Comparison of ENCODE assay signal across 16 cellular contexts in genomic region chr17:48333034-48333491, GRCh38.
DNase-seq lines count a peak whose midpoint lies in the region; ATAC-seq and TF ChIP-seq lines count a peak whose summit lies in the region.
"Had no signal": no experiment of that assay in that cellular context is flagged by ENCODE, and none has a peak within 500 bp of the region (broad histone marks: within the 10 kb centered on the region; RNA-seq: fewer than 3 reads in every experiment).

No MANE protein-coding gene starts in this region.

- peak; percentile 55 for ATAC-seq in activated CD8-positive, alpha-beta T cell treated with anti-CD3 and anti-CD28 coated beads for 36 hours
- no peak for ATAC-seq in activated CD8-positive, alpha-beta T cell treated with anti-CD3 and anti-CD28 coated beads, Interleukin-2, amount 10 ng/mL, durations not matched to agents 7 days and 5 days
- peak; percentile 99 for ATAC-seq in RWPE2 (ENCODE audit: low read depth)
- no peak for ATAC-seq in HG03175 (IDR thresholded peaks at IDR 0.05; ENCODE audit: unreplicated experiment)
- ATAC-seq in HG03460 (IDR thresholded peaks at IDR 0.05; ENCODE audit: unreplicated experiment) = no peak
- ATAC-seq: effector memory CD8-positive, alpha-beta T cell; gastrocnemius medialis had no signal

- 67% methylated on average over 1 of the region's 1 CpG for WGBS in mesenchymal stem cell

- no peak overlapping the region for H3K4me3 Mint-ChIP-seq in activated CD8-positive, alpha-beta T cell treated with anti-CD3 and anti-CD28 coated beads for 36 hours
- H3K4me3 Mint-ChIP-seq in activated CD8-positive, alpha-beta T cell treated with anti-CD3 and anti-CD28 coated beads, Interleukin-2, amount 10 ng/mL, durations not matched to agents 7 days and 5 days = no peak overlapping the region
- H3K4me3 Mint-ChIP-seq: effector memory CD8-positive, alpha-beta T cell; memory B cell had no signal

- CTCF ChIA-PET in activated CD8-positive, alpha-beta T cell treated with anti-CD3 and anti-CD28 coated beads for 36 hours (lab: Charles Lee) = interaction anchor here (0.9 to 2.4 kb wide), 9 partner anchors 10 to 260 kb away, joined by 3 to 14 read pairs (median 6); partner anchors contain the start of genes HOXB3 and HOXB5
- CTCF ChIA-PET in activated CD8-positive, alpha-beta T cell treated with anti-CD3 and anti-CD28 coated beads, Interleukin-2, amount 10 ng/mL, durations not matched to agents 7 days and 5 days (lab: Charles Lee) = interaction anchor here (1.0 to 2.4 kb wide), 14 partner anchors 16 to 286 kb away, joined by 3 to 20 read pairs (median 4); partner anchors contain the start of gene HOXB5

- H2BK5ac ChIP-seq in mesenchymal stem cell (ENCODE audit: low read depth, low read length, poor library complexity, severe bottlenecking) = no peak overlapping the region

- no peaks in the 10 kb centered on the region for H3K9me3 ChIP-seq in RWPE2 (ENCODE audit: severe bottlenecking)
- no peaks in the 10 kb centered on the region for H3K9me3 ChIP-seq in mesenchymal stem cell (ENCODE audit: control insufficient read depth, low read length)
- H3K9me3 ChIP-seq: gastrocnemius medialis, neutrophil had no signal

- H3K9me3 Mint-ChIP-seq in activated CD8-positive, alpha-beta T cell treated with anti-CD3 and anti-CD28 coated beads for 36 hours = no peaks in the 10 kb centered on the region
- H3K9me3 Mint-ChIP-seq in activated CD8-positive, alpha-beta T cell treated with anti-CD3 and anti-CD28 coated beads, Interleukin-2, amount 10 ng/mL, durations not matched to agents 7 days and 5 days (ENCODE audit: insufficient read depth) = no peaks in the 10 kb centered on the region
- H3K9me3 Mint-ChIP-seq: effector memory CD8-positive, alpha-beta T cell; memory B cell had no signal

- H3K9ac ChIP-seq in mesenchymal stem cell (ENCODE audit: low read length) = peak overlapping the region; percentile 71

- H3K4me2 ChIP-seq in mesenchymal stem cell (ENCODE audit: low read length, poor library complexity, severe bottlenecking) = no peak overlapping the region

- H3K27ac Mint-ChIP-seq in activated CD8-positive, alpha-beta T cell treated with anti-CD3 and anti-CD28 coated beads for 36 hours = no peak overlapping the region
- H3K27ac Mint-ChIP-seq in activated CD8-positive, alpha-beta T cell treated with anti-CD3 and anti-CD28 coated beads, Interleukin-2, amount 10 ng/mL, durations not matched to agents 7 days and 5 days = no peak overlapping the region
- H3K27ac Mint-ChIP-seq: effector memory CD8-positive, alpha-beta T cell; memory B cell had no signal

- peaks cover 26% of the 10 kb centered on the region for H3K4me1 Mint-ChIP-seq in activated CD8-positive, alpha-beta T cell treated with anti-CD3 and anti-CD28 coated beads for 36 hours (ENCODE audit: low read depth)
- H3K4me1 Mint-ChIP-seq in activated CD8-positive, alpha-beta T cell treated with anti-CD3 and anti-CD28 coated beads, Interleukin-2, amount 10 ng/mL, durations not matched to agents 7 days and 5 days (ENCODE audit: low read depth) = peaks cover 22% of the 10 kb centered on the region

- H3K36me3 Mint-ChIP-seq in activated CD8-positive, alpha-beta T cell treated with anti-CD3 and anti-CD28 coated beads for 36 hours (ENCODE audit: low read depth) = peaks cover 6% of the 10 kb centered on the region
- H3K36me3 Mint-ChIP-seq in activated CD8-positive, alpha-beta T cell treated with anti-CD3 and anti-CD28 coated beads, Interleukin-2, amount 10 ng/mL, durations not matched to agents 7 days and 5 days (ENCODE audit: low read depth) = peaks cover 20% of the 10 kb centered on the region
- H3K36me3 Mint-ChIP-seq: memory B cell had no signal

- no peak overlapping the region for H3K4ac ChIP-seq in mesenchymal stem cell (ENCODE audit: low read depth in 1 of 2, low read length in 2 of 2)

- H3K27me3 Mint-ChIP-seq in activated CD8-positive, alpha-beta T cell treated with anti-CD3 and anti-CD28 coated beads for 36 hours = no peaks in the 10 kb centered on the region
- H3K27me3 Mint-ChIP-seq in activated CD8-positive, alpha-beta T cell treated with anti-CD3 and anti-CD28 coated beads, Interleukin-2, amount 10 ng/mL, durations not matched to agents 7 days and 5 days (ENCODE audit: low read depth) = no peaks in the 10 kb centered on the region
- H3K27me3 Mint-ChIP-seq: effector memory CD8-positive, alpha-beta T cell had no signal

- no peak for TF ChIP-seq CTCF in activated CD8-positive, alpha-beta T cell treated with anti-CD3 and anti-CD28 coated beads for 36 hours (IDR thresholded peaks at IDR 0.05)
- no peak for TF ChIP-seq CTCF in RWPE2 (IDR thresholded peaks at IDR 0.05; ENCODE audit: poor library complexity, severe bottlenecking)

- H3K27me3 ChIP-seq in RWPE2 (ENCODE audit: insufficient read depth, poor library complexity, severe bottlenecking) (peaks cover 4% of the 10 kb centered on the region), mesenchymal stem cell (ENCODE audit: control insufficient read depth in 1 of 2, insufficient read depth in 1 of 2, low read length in 2 of 2) (peaks cover 5 to 12% of the 10 kb centered on the region in 2 experiments)

- no peak overlapping the region for H2BK12ac ChIP-seq in mesenchymal stem cell (ENCODE audit: low read length in 2 of 2)

- H3K14ac ChIP-seq in mesenchymal stem cell (ENCODE audit: low read length in 2 of 2) = no peak overlapping the region

- no peak overlapping the region for H2AK5ac ChIP-seq in mesenchymal stem cell (ENCODE audit: low read length, severe bottlenecking)

- no peaks in the 10 kb centered on the region for H3K79me1 ChIP-seq in mesenchymal stem cell (replicated peaks; ENCODE audit: low read length, poor library complexity, severe bottlenecking)

- no peak overlapping the region for H4K91ac ChIP-seq in mesenchymal stem cell (ENCODE audit: low read length)

- intact Hi-C loops in activated CD8-positive, alpha-beta T cell treated with anti-CD3 and anti-CD28 coated beads for 36 hours (cut with micrococcal nuclease) = no loop called here

- H3K36me3 ChIP-seq in RWPE2 (ENCODE audit: low read depth) (no peaks in the 10 kb centered on the region), mesenchymal stem cell (ENCODE audit: control insufficient read depth in 1 of 2, insufficient read depth in 2 of 2, low read depth in 1 of 2, low read length in 2 of 2) (no peaks in the 10 kb centered on the region)
- H3K36me3 ChIP-seq: gastrocnemius medialis, neutrophil had no signal

- no peak overlapping the region for H2AFZ ChIP-seq in mesenchymal stem cell (ENCODE audit: low read depth, low read length)

- H3K4me1 ChIP-seq in RWPE2 (ENCODE audit: insufficient read depth, poor library complexity, severe bottlenecking) (peaks cover 22% of the 10 kb centered on the region), mesenchymal stem cell (ENCODE audit: control insufficient read depth, insufficient read depth, low read depth, low read length) (no peaks in the 10 kb centered on the region)
- H3K4me1 ChIP-seq: gastrocnemius medialis had no signal

- no peak overlapping the region for H3K23ac ChIP-seq in mesenchymal stem cell (ENCODE audit: low read length in 2 of 2)

- no peak overlapping the region for H3K27ac ChIP-seq in RWPE2 (ENCODE audit: poor library complexity, severe bottlenecking)
- no peak overlapping the region for H3K27ac ChIP-seq in mesenchymal stem cell (ENCODE audit: low read length, poor library complexity, severe bottlenecking)
- H3K27ac ChIP-seq: gastrocnemius medialis, neutrophil, SK-N-MC had no signal

- H4K8ac ChIP-seq in mesenchymal stem cell (ENCODE audit: low read length) = no peak overlapping the region

- no peak for DNase-seq in activated CD8-positive, alpha-beta T cell treated with anti-CD3 and anti-CD28 coated beads for 36 hours
- DNase-seq in activated CD8-positive, alpha-beta T cell treated with anti-CD3 and anti-CD28 coated beads, Interleukin-2, amount 10 ng/mL, durations not matched to agents 7 days and 5 days = no peak
- DNase-seq in HS-5 (ENCODE audit: low read depth) (peak; percentile 54), RWPE2 (ENCODE audit: low spot score) (no peak), mesenchymal stem cell (peak; percentile 59), hippocampal formation (lab: John Stamatoyannopoulos, UW) (no peak)
- DNase-seq: activated naive CD4-positive, alpha-beta T cell treated with Interleukin-2 at 50 U/mL for 16 hours; effector memory CD8-positive, alpha-beta T cell; gastrocnemius medialis; GDM1; stimulated activated naive CD4-positive, alpha-beta T cell had no signal

- H3K18ac ChIP-seq in mesenchymal stem cell (ENCODE audit: low read depth in 1 of 2, low read length in 2 of 2) = no peak overlapping the region

- POLR2A ChIA-PET in activated CD8-positive, alpha-beta T cell treated with anti-CD3 and anti-CD28 coated beads for 36 hours (lab: Charles Lee) = interaction anchor here (0.6 to 0.9 kb wide), 3 partner anchors 142 to 186 kb away, joined by 3 read pairs; no protein-coding TSS in a partner anchor
- POLR2A ChIA-PET in activated CD8-positive, alpha-beta T cell treated with anti-CD3 and anti-CD28 coated beads, Interleukin-2, amount 10 ng/mL, durations not matched to agents 7 days and 5 days (lab: Charles Lee) = no interaction called here

- H2BK120ac ChIP-seq in mesenchymal stem cell (ENCODE audit: low read depth, low read length) = no peak overlapping the region

- H3K4me3 ChIP-seq in RWPE2 (ENCODE audit: severe bottlenecking) (no peak overlapping the region), mesenchymal stem cell (ENCODE audit: insufficient read depth in 1 of 2, low read depth in 1 of 2, low read length in 2 of 2) (peak overlapping the region in 1 of 2 experiments; percentile 2)
- H3K4me3 ChIP-seq: gastrocnemius medialis, SK-N-MC had no signal

- H2BK15ac ChIP-seq in mesenchymal stem cell (ENCODE audit: low read depth, poor library complexity, severe bottlenecking) = no peak overlapping the region

Comparison
In these comparisons a context has a peak if more than half of its experiments do, and no peak if none do; other contexts are left out.
1. ATAC-seq: peak in activated CD8-positive, alpha-beta T cell treated with anti-CD3 and anti-CD28 coated beads for 36 hours (single experiment) and RWPE2 (single experiment); none in activated CD8-positive, alpha-beta T cell treated with anti-CD3 and anti-CD28 coated beads, Interleukin-2, amount 10 ng/mL, durations not matched to agents 7 days and 5 days (single experiment), HG03175 (single experiment) and HG03460 (single experiment).
2. DNase-seq: peak in HS-5 (single experiment) and mesenchymal stem cell (single experiment); none in activated CD8-positive, alpha-beta T cell treated with anti-CD3 and anti-CD28 coated beads for 36 hours (single experiment), activated CD8-positive, alpha-beta T cell treated with anti-CD3 and anti-CD28 coated beads, Interleukin-2, amount 10 ng/mL, durations not matched to agents 7 days and 5 days (single experiment), RWPE2 (single experiment) and hippocampal formation (0 of 2).